In genomic region chr6:18231856-18232255, GRCh38 we compare ENCODE assay signal across 1 cellular context.
A peak's percentile ranks its signal among the peaks of the same experiment; 100 is the strongest.
TF ChIP-seq lines count a peak whose summit lies in the region.

No MANE protein-coding gene starts in this region.

TF ChIP-seq in K562, 482 proteins besides CTCF, POLR2A, EP300 and RAD21:
- peak; percentile 24 for TF ChIP-seq MEIS2 (IDR thresholded peaks at IDR 0.05; ENCODE audit: partially characterized antibody)
- peak; percentile 97 for TF ChIP-seq ZNF324 (CRISPR knock-in tag; IDR thresholded peaks at IDR 0.05)
